7 cellular contexts compared by ENCODE assay signal in genomic region chr11:109064618-109065307, GRCh38.
A peak's percentile ranks its signal among the peaks of the same experiment; 100 is the strongest.
DNase-seq lines count a peak whose midpoint lies in the region; ATAC-seq, FAIRE-seq and TF ChIP-seq lines count a peak whose summit lies in the region.
"Not testable (repeated sequence)": the region's sequence is repeated elsewhere in the genome, so short reads cannot be mapped to it uniquely, and the experiment has no call there.

No MANE protein-coding gene starts in this region.

- POLR2A ChIA-PET in activated CD8-positive, alpha-beta T cell treated with anti-CD3 and anti-CD28 coated beads for 36 hours (lab: Charles Lee): not testable (repeated sequence)
- POLR2A ChIA-PET in K562 (lab: Yijun Ruan, JAX): interaction anchor here (0.5 kb wide), 1 partner anchor 11 kb away, joined by 3 read pairs; no protein-coding TSS in a partner anchor

- not testable (repeated sequence) for H3K4me1 ChIP-seq in K562 (replicated peaks in 1 of 2; ENCODE audit: control insufficient read depth in 2 of 2, insufficient read depth in 2 of 2, low read length in 2 of 2)

- not testable (repeated sequence) for BruUV-seq in K562 (replicated peaks; lab: Mats Ljungman, UMichigan)

- not testable (repeated sequence) for H3K9me3 ChIP-seq in K562 (replicated peaks; ENCODE audit: control insufficient read depth, insufficient read depth, low read depth, low read length)

- H3K4me3 Mint-ChIP-seq in activated CD8-positive, alpha-beta T cell treated with anti-CD3 and anti-CD28 coated beads for 36 hours; mesothelial cell of epicardium: not testable (repeated sequence)

- 5% methylated on average over 4 of the region's 5 CpGs for WGBS in K562 (ENCODE audit: insufficient coverage, low coverage, missing lambda C conversion rate)

- TF ChIP-seq CTCF in GM12865 (IDR thresholded peaks at IDR 0.05; ENCODE audit: insufficient read depth, low read depth, low read length, missing control alignments); activated CD8-positive, alpha-beta T cell treated with anti-CD3 and anti-CD28 coated beads for 36 hours (IDR thresholded peaks at IDR 0.05); K562 (IDR thresholded peaks at IDR 0.05 in 2 of 3, conservative IDR thresholded peaks at IDR 0.05 in 1 of 3; ENCODE audit: insufficient read depth in 2 of 3, low read depth in 1 of 3, low read length in 3 of 3); mesothelial cell of epicardium (IDR thresholded peaks at IDR 0.05; ENCODE audit: unreplicated experiment): not testable (repeated sequence)

- intact Hi-C loops in activated CD8-positive, alpha-beta T cell treated with anti-CD3 and anti-CD28 coated beads for 36 hours (cut with micrococcal nuclease); K562 (cut with micrococcal nuclease): not testable (repeated sequence)

- peak; percentile 9 for DNase-seq in GM12865 (ENCODE audit: low read depth)
- DNase-seq in KG1 (lab: John Stamatoyannopoulos, UW): peak; percentile 41
- DNase-seq in NCI-H2029 (lab: John Stamatoyannopoulos, UW): peak; percentile 20
- DNase-seq in OCI-M1 (lab: John Stamatoyannopoulos, UW): peak; percentile 41
- DNase-seq in activated CD8-positive, alpha-beta T cell treated with anti-CD3 and anti-CD28 coated beads for 36 hours: peak; percentile 33
- peak in 1 of 4 experiments; percentile 33 for DNase-seq in K562 (ENCODE audit: extremely low read depth in 1 of 4, low spot score in 3 of 4)
- not testable (repeated sequence) for DNase-seq in mesothelial cell of epicardium (ENCODE audit: low spot score in 2 of 2, unreplicated experiment in 2 of 2)

- H3K4me3 ChIP-seq in GM12865 (ENCODE audit: low read depth, low read length); K562: not testable (repeated sequence)

- H3K9me3 Mint-ChIP-seq in activated CD8-positive, alpha-beta T cell treated with anti-CD3 and anti-CD28 coated beads for 36 hours: not testable (repeated sequence)
- H3K9me3 Mint-ChIP-seq in mesothelial cell of epicardium: peaks cover 11% of the 10 kb centered on the region

- H3K27me3 ChIP-seq in K562 (ENCODE audit: control insufficient read depth in 2 of 2, insufficient read depth in 2 of 2, low read length in 2 of 2): not testable (repeated sequence)

- H3K27ac Mint-ChIP-seq in activated CD8-positive, alpha-beta T cell treated with anti-CD3 and anti-CD28 coated beads for 36 hours: not testable (repeated sequence)
- peak overlapping the region; percentile 48 for H3K27ac Mint-ChIP-seq in mesothelial cell of epicardium

- not testable (repeated sequence) for TF ChIP-seq EP300 in K562 (IDR thresholded peaks at IDR 0.05; ENCODE audit: low read length)

- not testable (repeated sequence) for H3K27ac ChIP-seq in K562 (ENCODE audit: extremely low read depth, low read depth, low read length)

- not testable (repeated sequence) for H3K27me3 Mint-ChIP-seq in activated CD8-positive, alpha-beta T cell treated with anti-CD3 and anti-CD28 coated beads for 36 hours; mesothelial cell of epicardium (ENCODE audit: low read depth)

- not testable (repeated sequence) for H3K4me2 ChIP-seq in K562 (ENCODE audit: insufficient read depth, low read length)

- H3K9me1 ChIP-seq in K562 (ENCODE audit: control insufficient read depth, insufficient read depth, low read length): not testable (repeated sequence)

- in situ Hi-C loops in K562 (cut with MboI): not testable (repeated sequence)

- H3K36me3 Mint-ChIP-seq in activated CD8-positive, alpha-beta T cell treated with anti-CD3 and anti-CD28 coated beads for 36 hours (ENCODE audit: low read depth); mesothelial cell of epicardium: not testable (repeated sequence)

- H3K79me2 ChIP-seq in K562 (ENCODE audit: control insufficient read depth, insufficient read depth, low read length): not testable (repeated sequence)

- H3K4me1 Mint-ChIP-seq in activated CD8-positive, alpha-beta T cell treated with anti-CD3 and anti-CD28 coated beads for 36 hours (ENCODE audit: low read depth): peaks cover 24% of the 10 kb centered on the region
- H3K4me1 Mint-ChIP-seq in mesothelial cell of epicardium: not testable (repeated sequence)

- FAIRE-seq in K562 (lab: Jason Lieb, UNC): peak; percentile 29

- TF ChIP-seq RAD21 in K562 (CRISPR knock-in tag; conservative IDR thresholded peaks at IDR 0.05 in 1 of 2, IDR thresholded peaks at IDR 0.05 in 1 of 2): not testable (repeated sequence)

- not testable (repeated sequence) for H2AFZ ChIP-seq in K562 (ENCODE audit: low read depth, low read length)

- CTCF ChIA-PET in activated CD8-positive, alpha-beta T cell treated with anti-CD3 and anti-CD28 coated beads for 36 hours (lab: Charles Lee); K562 (lab: Yijun Ruan, JAX; ENCODE audit: low intra/inter-chr PET ratio): not testable (repeated sequence)

- peak; percentile 60 for ATAC-seq in activated CD8-positive, alpha-beta T cell treated with anti-CD3 and anti-CD28 coated beads for 36 hours
- ATAC-seq in K562: peak; percentile 52

- not testable (repeated sequence) for H3K36me3 ChIP-seq in K562 (ENCODE audit: control insufficient read depth, insufficient read depth, low read length)

- H3K9ac ChIP-seq in K562 (ENCODE audit: insufficient read depth in 1 of 2, low read depth in 2 of 2, low read length in 2 of 2): not testable (repeated sequence)

- H4K20me1 ChIP-seq in K562 (replicated peaks; ENCODE audit: control insufficient read depth, insufficient read depth, low read length): not testable (repeated sequence)

- not testable (repeated sequence) for TF ChIP-seq POLR2A in K562 (conservative IDR thresholded peaks at IDR 0.05)

TF ChIP-seq in K562, 482 proteins besides CTCF, POLR2A, EP300 and RAD21:
- peak; percentile 76 for TF ChIP-seq NFIC (IDR thresholded peaks at IDR 0.05)
